In the genomic region with DNA sequence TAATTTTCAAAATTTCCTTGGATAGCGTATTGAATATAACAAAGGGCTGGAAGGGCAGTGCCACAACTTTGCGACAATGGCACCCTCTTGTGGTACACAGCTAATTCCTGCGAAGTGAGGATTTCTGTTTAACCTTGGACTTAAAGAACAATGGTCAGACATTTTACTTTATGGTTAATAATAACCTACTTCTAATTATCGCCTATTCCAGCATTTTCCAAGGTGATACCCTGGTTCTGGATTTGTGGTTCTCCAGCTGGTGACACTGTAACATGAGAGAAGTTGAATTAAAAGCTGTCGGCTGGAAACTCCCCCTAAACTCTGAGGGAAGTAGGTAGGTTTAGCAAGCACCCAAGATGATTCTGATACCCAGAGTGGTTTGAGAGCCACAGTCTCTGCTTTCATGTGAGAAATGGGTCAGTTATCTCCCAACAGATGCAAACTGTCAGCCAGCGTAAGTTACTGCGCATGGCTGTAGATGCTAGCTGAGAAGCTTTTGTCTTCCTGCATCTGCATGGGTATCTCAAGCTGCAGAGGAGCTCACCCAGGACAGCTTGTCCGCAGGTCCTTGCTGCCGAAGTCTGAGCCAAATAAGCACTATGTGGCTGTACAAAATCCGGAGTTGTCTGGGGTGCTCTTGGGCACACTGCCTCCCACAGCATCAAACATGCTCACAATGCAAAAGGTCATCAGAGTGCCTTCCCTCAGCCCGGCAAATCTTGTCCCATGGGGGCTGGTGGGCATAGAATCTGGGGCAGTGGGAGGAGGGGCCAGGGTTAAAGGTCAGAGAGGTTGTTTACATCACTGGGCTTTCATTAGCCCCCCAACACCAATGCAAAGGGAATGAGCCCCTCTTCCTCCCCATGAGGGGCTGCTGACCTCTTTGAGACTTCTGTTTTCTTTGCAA, we compare ENCODE assay signal across 8 cellular contexts. TPM values are rescaled to one million over a fixed set of nuclear protein-coding genes. Genes with fewer than 3 reads are reported as not detected.
DNase-seq lines count a peak whose midpoint lies in the region; ATAC-seq and TF ChIP-seq lines count a peak whose summit lies in the region.

No MANE protein-coding gene starts in this region.

- H3K4me2 ChIP-seq in fibroblast of lung (ENCODE audit: extremely low read depth, insufficient read depth, low read length) (no peak overlapping the region), neural cell (ENCODE audit: low read length) (no peak overlapping the region)

- no peaks in the 10 kb centered on the region for H3K79me2 ChIP-seq in fibroblast of lung (ENCODE audit: control insufficient read depth, insufficient read depth, low read length)
- no peaks in the 10 kb centered on the region for H3K79me2 ChIP-seq in neural cell (replicated peaks; ENCODE audit: insufficient read depth, low read length)

- H3K27ac ChIP-seq in fibroblast of lung (ENCODE audit: insufficient read depth, low read length): no peak overlapping the region
- no peak overlapping the region for H3K27ac ChIP-seq in neural cell (ENCODE audit: low read length)

- H3K36me3 ChIP-seq in fibroblast of lung (ENCODE audit: control insufficient read depth, insufficient read depth, low read length) (no peaks in the 10 kb centered on the region), neural cell (ENCODE audit: insufficient read depth, low read length) (no peaks in the 10 kb centered on the region)

- H4K20me1 ChIP-seq in fibroblast of lung (ENCODE audit: control insufficient read depth, extremely low read depth, insufficient read depth, low read length) (no peaks in the 10 kb centered on the region), neural cell (ENCODE audit: insufficient read depth) (no peaks in the 10 kb centered on the region)

- TF ChIP-seq EP300 in neural cell (conservative IDR thresholded peaks at IDR 0.05; ENCODE audit: poor library complexity, severe bottlenecking): no peak

- H3K4me3 ChIP-seq in fibroblast of lung (replicated peaks in 1 of 4; ENCODE audit: control extremely low read depth in 1 of 4, insufficient read depth in 1 of 4, low read depth in 3 of 4, low read length in 4 of 4) (no peak overlapping the region), neural cell (ENCODE audit: low read length) (no peak overlapping the region)

- H2AFZ ChIP-seq in fibroblast of lung (ENCODE audit: low read length): no peak overlapping the region
- no peak overlapping the region for H2AFZ ChIP-seq in neural cell (ENCODE audit: low read depth, low read length)

- DNase-seq in EL (peak; percentile 68), NCI-H460 (ENCODE audit: extremely low read depth, low read depth) (peak; percentile 69), fibroblast of lung (ENCODE audit: low read depth in 2 of 2) (peak; percentile 63 to 87)
- peak; percentile 58 for DNase-seq in activated CD8-positive, alpha-beta memory T cell treated with anti-CD3 and anti-CD28 coated beads, Interleukin-2, amount 50 U/mL, for 4 hours

- ATAC-seq in HG02798 (IDR thresholded peaks at IDR 0.05; ENCODE audit: poor library complexity, unreplicated experiment) (peak; percentile 84), GM18907 (IDR thresholded peaks at IDR 0.05; ENCODE audit: unreplicated experiment) (no peak), HG02885 (IDR thresholded peaks at IDR 0.05; ENCODE audit: poor library complexity, unreplicated experiment) (no peak)

- H3K9me2 ChIP-seq in neural cell (ENCODE audit: insufficient read depth, low read length): no peaks in the 10 kb centered on the region

- TF ChIP-seq CTCF in fibroblast of lung (conservative IDR thresholded peaks at IDR 0.05 in 1 of 2, IDR thresholded peaks at IDR 0.05 in 1 of 2; ENCODE audit: low read depth in 1 of 2, low read length in 2 of 2) (peak; percentile 78 to 80), neural cell (IDR thresholded peaks at IDR 0.05; ENCODE audit: poor library complexity, severe bottlenecking) (peak; percentile 98)

- H3K4me1 ChIP-seq in fibroblast of lung (ENCODE audit: control insufficient read depth, extremely low read depth, insufficient read depth, low read length): peaks cover 6% of the 10 kb centered on the region

- peak; percentile 97 for TF ChIP-seq RAD21 in neural cell (conservative IDR thresholded peaks at IDR 0.05)

- no peaks in the 10 kb centered on the region for H3K9me3 ChIP-seq in fibroblast of lung (ENCODE audit: control insufficient read depth, insufficient read depth, low read depth, low read length)
- no peaks in the 10 kb centered on the region for H3K9me3 ChIP-seq in neural cell (ENCODE audit: low read length)

- no peaks in the 10 kb centered on the region for H3F3A ChIP-seq in neural cell (ENCODE audit: insufficient read depth, low read length, poor library complexity, severe bottlenecking)

- H3K27me3 ChIP-seq in fibroblast of lung (ENCODE audit: control insufficient read depth, insufficient read depth, low read length) (peaks cover 5% of the 10 kb centered on the region), neural cell (ENCODE audit: insufficient read depth, low read depth, low read length) (no peaks in the 10 kb centered on the region)

- no peak overlapping the region for H3K9ac ChIP-seq in fibroblast of lung (ENCODE audit: insufficient read depth, low read length)
- no peak overlapping the region for H3K9ac ChIP-seq in neural cell (ENCODE audit: low read length)

TF ChIP-seq in neural cell, 6 proteins besides CTCF, POLR2A, EP300 and RAD21:
- TF ChIP-seq REST (IDR thresholded peaks at IDR 0.05; ENCODE audit: borderline replicate concordance) (no peak), TAF1 (IDR thresholded peaks at IDR 0.05; ENCODE audit: low read depth) (no peak), EZH2 (IDR thresholded peaks at IDR 0.05; ENCODE audit: borderline replicate concordance, insufficient read depth, low read length, poor library complexity, severe bottlenecking) (no peak), SMC3 (conservative IDR thresholded peaks at IDR 0.05; ENCODE audit: poor library complexity) (peak; percentile 96)

RNA-seq across cellular contexts. Expression of gene CHSY1, which starts 6.6 kb away (rescaled TPM):
- total RNA-seq in NCI-H460 (2014; rRNA removed; shearing (Covaris generic)): 21.1 and 24.5 TPM in 2 replicates
- polyA plus RNA-seq in NCI-H460 (2014; cell fraction: nucleus; rRNA removed): 8.8 and 12.5 TPM in 2 replicates
- 26.7 and 28.6 TPM in 2 replicates for total RNA-seq in fibroblast of lung
- polyA plus RNA-seq in fibroblast of lung (52.1 and 57.0 TPM in 2 replicates), neural cell (16.1 and 18.1 TPM in 2 replicates)
- polyA plus RNA-seq in fibroblast of lung (2012): 33.9 and 40.6 TPM in 2 replicates
- polyA minus RNA-seq in fibroblast of lung (ENCODE audit: low replicate concordance) (31.2 and 42.2 TPM in 2 replicates), neural cell (39.7 and 43.2 TPM in 2 replicates)

RNA-seq across cellular contexts. Expression of gene SELENOS, which starts 18.8 kb away (rescaled TPM):
- 65.9 and 70.9 TPM in 2 replicates for total RNA-seq in NCI-H460 (2014; rRNA removed; shearing (Covaris generic))
- 57.8 and 66.6 TPM in 2 replicates for polyA plus RNA-seq in NCI-H460 (2014; cell fraction: nucleus; rRNA removed)
- total RNA-seq in fibroblast of lung: 59.8 and 66.2 TPM in 2 replicates
- polyA plus RNA-seq in fibroblast of lung (105 and 130 TPM in 2 replicates), neural cell (128 and 136 TPM in 2 replicates)
- 73.5 and 86.1 TPM in 2 replicates for polyA plus RNA-seq in fibroblast of lung (2012)
- polyA minus RNA-seq in fibroblast of lung (ENCODE audit: low replicate concordance) (14.9 and 19.2 TPM in 2 replicates), neural cell (54.8 and 54.9 TPM in 2 replicates)

RNA-seq across cellular contexts. Expression of gene SNRPA1, which starts 36.6 kb away (rescaled TPM):
- 38.9 and 61.5 TPM in 2 replicates for total RNA-seq in NCI-H460 (2014; rRNA removed; shearing (Covaris generic))
- 59.7 and 106 TPM in 2 replicates for polyA plus RNA-seq in NCI-H460 (2014; cell fraction: nucleus; rRNA removed)
- total RNA-seq in fibroblast of lung: 7.7 and 12.9 TPM in 2 replicates
- polyA plus RNA-seq in fibroblast of lung (90.3 and 118 TPM in 2 replicates), neural cell (34.7 and 53.6 TPM in 2 replicates)
- polyA plus RNA-seq in fibroblast of lung (2012): 55.7 and 70.8 TPM in 2 replicates
- polyA minus RNA-seq in fibroblast of lung (ENCODE audit: low replicate concordance) (5.2 and 5.3 TPM in 2 replicates), neural cell (30.7 and 38.1 TPM in 2 replicates)
